ENCODE assay signal across 13 cellular contexts in the genomic region with DNA sequence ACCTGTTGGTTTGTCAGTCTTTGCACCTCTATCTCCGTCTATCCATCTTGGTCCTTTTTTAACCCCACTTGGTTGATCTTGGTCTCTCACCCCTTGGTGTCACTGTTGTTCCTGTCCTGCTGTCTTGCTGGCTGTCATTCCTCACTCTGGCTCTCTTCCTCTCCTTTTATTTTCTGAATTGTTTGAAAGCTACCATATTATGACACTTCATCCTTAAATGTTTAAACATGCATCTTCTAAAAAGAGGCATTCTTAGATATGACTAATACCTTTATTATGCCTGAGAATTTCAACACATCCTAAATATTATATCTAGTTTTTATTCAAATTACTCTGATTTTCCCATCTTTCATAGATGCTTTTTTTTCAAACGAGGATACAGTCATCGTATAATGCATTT. TPM values are rescaled to one million over a fixed set of nuclear protein-coding genes. Genes with fewer than 3 reads are reported as not detected.
DNase-seq lines count a peak whose midpoint lies in the region; ATAC-seq and TF ChIP-seq lines count a peak whose summit lies in the region.
"Had no signal": no experiment of that assay in that cellular context is flagged by ENCODE, and none has a peak within 500 bp of the region (broad histone marks: within the 10 kb centered on the region; RNA-seq: fewer than 3 reads in every experiment).

No MANE protein-coding gene starts in this region.

- H2AFZ ChIP-seq in OCI-LY7 (ENCODE audit: low read length): no peak overlapping the region
- no peak overlapping the region for H2AFZ ChIP-seq in hepatocyte

- H3K36me3 ChIP-seq in OCI-LY7 (ENCODE audit: insufficient read depth, low read length): peaks cover 6% of the 10 kb centered on the region; the same call in 1 of the 2 replicates
- peaks cover 31% of the 10 kb centered on the region for H3K36me3 ChIP-seq in endodermal cell (ENCODE audit: control insufficient read depth, insufficient read depth, low read length)
- no peaks in the 10 kb centered on the region for H3K36me3 ChIP-seq in hepatocyte (replicated peaks; ENCODE audit: insufficient read depth, low read depth)
- H3K36me3 ChIP-seq: tibial artery had no signal

- H3K9me2 ChIP-seq in OCI-LY7 (ENCODE audit: insufficient read depth, low read length) (no peaks in the 10 kb centered on the region), hepatocyte (replicated peaks; ENCODE audit: insufficient read depth) (no peaks in the 10 kb centered on the region)

- no peak for ATAC-seq in GM21717 (IDR thresholded peaks at IDR 0.05; ENCODE audit: unreplicated experiment)
- ATAC-seq: T-helper 17 cell had no signal

- 99 to 100% methylated on average over 2 to 3 of the region's 3 CpGs for WGBS in endodermal cell (ENCODE audit: insufficient coverage in 1 of 2, insufficient read length in 1 of 2), 2 experiments
- WGBS in hepatocyte (ENCODE audit: low lambda C conversion rate, missing lambda C conversion rate): 83% methylated on average over 3 of the region's 3 CpGs

- DNase-seq in GM12864 (ENCODE audit: low read depth) (no peak), OCI-LY7 (ENCODE audit: low spot score) (no peak), endodermal cell (no peak), osteocyte (ENCODE audit: extremely low spot score, unreplicated experiment) (no peak), NCI-H2029 treated with DMSO at 0.1 percent for 48 hours (lab: John Stamatoyannopoulos, UW) (no peak), hepatocyte (ENCODE audit: low spot score) (no peak)
- DNase-seq: Karpas-422, NCI-H2171 treated with DMSO at 0.1 percent for 48 hours, nephron progenitor cell, T-helper 17 cell, tibial artery had no signal

- H3K27me3 Mint-ChIP-seq in endodermal cell (ENCODE audit: insufficient read depth): no peaks in the 10 kb centered on the region
- H3K27me3 Mint-ChIP-seq in osteocyte (ENCODE audit: unreplicated experiment): no peaks in the 10 kb centered on the region
- H3K27me3 Mint-ChIP-seq: central memory CD8-positive, alpha-beta T cell; T-helper 17 cell had no signal

- intact Hi-C loops in OCI-LY7 (cut with micrococcal nuclease; ENCODE audit: unreplicated experiment): no loop called here

- H4K20me1 ChIP-seq in OCI-LY7 (ENCODE audit: insufficient read depth, low read length) (no peaks in the 10 kb centered on the region), hepatocyte (ENCODE audit: insufficient read depth, poor library complexity, severe bottlenecking) (peaks cover 27% of the 10 kb centered on the region)

- no peak overlapping the region for H3K9ac ChIP-seq in endodermal cell (ENCODE audit: extremely low read depth, low read length, poor library complexity, severe bottlenecking)

- H3K9me3 Mint-ChIP-seq in endodermal cell: no peaks in the 10 kb centered on the region
- H3K9me3 Mint-ChIP-seq in osteocyte (ENCODE audit: unreplicated experiment): no peaks in the 10 kb centered on the region
- H3K9me3 Mint-ChIP-seq: central memory CD8-positive, alpha-beta T cell; nephron progenitor cell had no signal

- H3K79me2 ChIP-seq in OCI-LY7 (ENCODE audit: insufficient read depth, low read depth, low read length): no peaks in the 10 kb centered on the region
- peaks cover 87% of the 10 kb centered on the region for H3K79me2 ChIP-seq in hepatocyte

- POLR2A ChIA-PET in OCI-LY7 (lab: Charles Lee): interaction anchor here (1.7 kb wide), 1 partner anchor 25 kb away, joined by 5 read pairs; no protein-coding TSS in a partner anchor

- CTCF ChIA-PET in OCI-LY7 (lab: Charles Lee; ENCODE audit: unreplicated experiment): no interaction called here

- H3K4me1 ChIP-seq in OCI-LY7 (ENCODE audit: insufficient read depth, low read length, poor library complexity, severe bottlenecking) (no peaks in the 10 kb centered on the region), endodermal cell (ENCODE audit: control insufficient read depth, insufficient read depth, low read length) (no peaks in the 10 kb centered on the region), hepatocyte (ENCODE audit: insufficient read depth) (peaks cover 5% of the 10 kb centered on the region)

- no peak overlapping the region for H3K4me3 ChIP-seq in GM12864 (ENCODE audit: low read depth, low read length)
- H3K4me3 ChIP-seq in OCI-LY7 (ENCODE audit: low read depth, low read length, poor library complexity, severe bottlenecking): no peak overlapping the region
- no peak overlapping the region for H3K4me3 ChIP-seq in endodermal cell (ENCODE audit: low read length)
- H3K4me3 ChIP-seq in hepatocyte: no peak overlapping the region
- H3K4me3 ChIP-seq: tibial artery had no signal

- H3K4me3 Mint-ChIP-seq in endodermal cell: no peak overlapping the region
- no peak overlapping the region for H3K4me3 Mint-ChIP-seq in osteocyte (ENCODE audit: unreplicated experiment)
- H3K4me3 Mint-ChIP-seq: central memory CD8-positive, alpha-beta T cell; nephron progenitor cell; T-helper 17 cell had no signal

- H3K4me1 Mint-ChIP-seq in endodermal cell: peaks cover 9% of the 10 kb centered on the region
- H3K4me1 Mint-ChIP-seq in osteocyte (ENCODE audit: unreplicated experiment): peaks cover 61% of the 10 kb centered on the region
- H3K4me1 Mint-ChIP-seq: central memory CD8-positive, alpha-beta T cell had no signal

- no peaks in the 10 kb centered on the region for H3K27me3 ChIP-seq in endodermal cell (ENCODE audit: control insufficient read depth, insufficient read depth, low read length, poor library complexity, severe bottlenecking)
- no peaks in the 10 kb centered on the region for H3K27me3 ChIP-seq in hepatocyte
- H3K27me3 ChIP-seq: tibial artery had no signal

- H3K27ac Mint-ChIP-seq in endodermal cell: no peak overlapping the region
- peak overlapping the region; percentile 27 for H3K27ac Mint-ChIP-seq in osteocyte (ENCODE audit: unreplicated experiment)
- H3K27ac Mint-ChIP-seq: nephron progenitor cell had no signal

- H3K4me2 ChIP-seq in OCI-LY7 (ENCODE audit: low read length) (no peak overlapping the region), hepatocyte (no peak overlapping the region)

- peak; percentile 9 for TF ChIP-seq CTCF in GM12864 (IDR thresholded peaks at IDR 0.05; ENCODE audit: low read depth, low read length, missing control alignments)
- 0 out of 2 replicates have a peak, but pooled peaks have one; percentile 30 for TF ChIP-seq CTCF in OCI-LY7 (conservative IDR thresholded peaks at IDR 0.05; ENCODE audit: low read length)
- TF ChIP-seq CTCF in endodermal cell (conservative IDR thresholded peaks at IDR 0.05): peak; percentile 42
- TF ChIP-seq CTCF in osteocyte (IDR thresholded peaks at IDR 0.05): no peak
- TF ChIP-seq CTCF in hepatocyte (IDR thresholded peaks at IDR 0.05; ENCODE audit: poor library complexity): no peak

- H3K27ac ChIP-seq in OCI-LY7 (ENCODE audit: low read depth, low read length, poor library complexity, severe bottlenecking): no peak overlapping the region
- no peak overlapping the region for H3K27ac ChIP-seq in endodermal cell (ENCODE audit: low read depth, low read length)
- H3K27ac ChIP-seq in hepatocyte: no peak overlapping the region
- H3K27ac ChIP-seq: tibial artery had no signal

- peaks cover 17% of the 10 kb centered on the region for H3K36me3 Mint-ChIP-seq in endodermal cell (ENCODE audit: low read depth)
- H3K36me3 Mint-ChIP-seq in osteocyte (ENCODE audit: unreplicated experiment): peaks cover 30% of the 10 kb centered on the region

- no TSS peak for BruUV-seq in OCI-LY7 (replicated peaks; lab: Mats Ljungman, UMichigan)

- H3K9me3 ChIP-seq in OCI-LY7 (ENCODE audit: low read length) (no peaks in the 10 kb centered on the region), endodermal cell (ENCODE audit: control insufficient read depth, low read length) (no peaks in the 10 kb centered on the region), hepatocyte (ENCODE audit: low read depth) (no peaks in the 10 kb centered on the region)
- H3K9me3 ChIP-seq: tibial artery had no signal

RNA-seq across cellular contexts. Expression of gene BACH1, which starts 37.0 kb away (rescaled TPM):
- 18.6 and 19.1 TPM in 2 replicates for total RNA-seq in OCI-LY7 (2014; rRNA removed; shearing (Covaris generic))
- 37.2 and 38.4 TPM in 2 replicates for total RNA-seq in OCI-LY7 (2022)
- total RNA-seq in endodermal cell: 10 to 100 TPM; 61.3 to 64.9 TPM
- 29.5 TPM for polyA plus RNA-seq in endodermal cell (2013, experiment 1 of 2)
- polyA plus RNA-seq in endodermal cell (2013, experiment 2 of 2): 28.6 TPM
- total RNA-seq in osteocyte: 93.8 and 95.0 TPM in 2 replicates
- total RNA-seq in hepatocyte: 69.8 and 79.8 TPM in 2 replicates
- 19.7 and 21.5 TPM in 2 replicates for polyA plus RNA-seq in hepatocyte

Comparison
In these comparisons a context has a peak if more than half of its experiments do, and no peak if none do; other contexts are left out.
1. CTCF ChIP-seq: peak in GM12864 (single experiment), OCI-LY7 (single experiment) and endodermal cell (single experiment); none in osteocyte (single experiment) and hepatocyte (single experiment).